29 cellular contexts compared by ENCODE assay signal in genomic region chr3:126365351-126366274, GRCh38. TPM values are rescaled to one million over a fixed set of nuclear protein-coding genes. Genes with fewer than 3 reads are reported as not detected.
DNase-seq lines count a peak whose midpoint lies in the region; ATAC-seq and TF ChIP-seq lines count a peak whose summit lies in the region.
"Had no signal": no experiment of that assay in that cellular context is flagged by ENCODE, and none has a peak within 500 bp of the region (broad histone marks: within the 10 kb centered on the region; RNA-seq: fewer than 3 reads in every experiment).

No MANE protein-coding gene starts in this region.

- no peak overlapping the region for H2BK120ac ChIP-seq in neuronal stem cell (ENCODE audit: low read depth, low read length)

- H3K27me3 ChIP-seq in right atrium auricular region (no peaks in the 10 kb centered on the region), neuronal stem cell (ENCODE audit: control insufficient read depth in 3 of 3, insufficient read depth in 3 of 3, low read depth in 1 of 3, low read length in 3 of 3) (peaks cover 0 to 40% (median 0%) of the 10 kb centered on the region in 3 experiments), foreskin keratinocyte (peaks cover 10% of the 10 kb centered on the region)
- H3K27me3 ChIP-seq: BE2C, thyroid gland had no signal

- no peak overlapping the region for H4K91ac ChIP-seq in neuronal stem cell (ENCODE audit: low read depth, low read length, poor library complexity)

- no peak overlapping the region for H3K4ac ChIP-seq in neuronal stem cell (ENCODE audit: low read length)

- peak overlapping the region; percentile 72 for H3K18ac ChIP-seq in neuronal stem cell (ENCODE audit: low read length)

- no CpG with 5 or more reads among the region's 11 CpGs for WGBS in neuronal stem cell (ENCODE audit: extremely low coverage in 2 of 2, insufficient read length in 2 of 2, insufficient replicate concordance in 1 of 2), 2 donors

- no peak overlapping the region for H3K4me3 ChIP-seq in right atrium auricular region
- H3K4me3 ChIP-seq in neuronal stem cell (ENCODE audit: low read length in 2 of 2) = no peak overlapping the region
- H3K4me3 ChIP-seq: A549, GM12878, GM23248, heart right ventricle, mucosa of descending colon, thyroid gland had no signal

- no peak overlapping the region for H4K8ac ChIP-seq in neuronal stem cell (ENCODE audit: low read depth, low read length)

- H2BK5ac ChIP-seq in neuronal stem cell (ENCODE audit: low read length) = no peak overlapping the region

- peak overlapping the region; percentile 4 for H3K14ac ChIP-seq in neuronal stem cell (ENCODE audit: low read length)

- H3K9ac ChIP-seq in neuronal stem cell (ENCODE audit: low read depth, low read length, poor library complexity) = no peak overlapping the region
- H3K9ac ChIP-seq: GM23248 had no signal

- H3K79me1 ChIP-seq in neuronal stem cell (ENCODE audit: low read depth, low read length) = no peaks in the 10 kb centered on the region

- ATAC-seq in Right ventricle myocardium inferior (peak; percentile 45), HG03571 (IDR thresholded peaks at IDR 0.05; ENCODE audit: unreplicated experiment) (no peak), foreskin keratinocyte (no peak)
- ATAC-seq: A549, mucosa of descending colon had no signal

- H2AK5ac ChIP-seq in neuronal stem cell (ENCODE audit: low read depth, low read length) = peak overlapping the region; percentile 28

- H2BK15ac ChIP-seq in neuronal stem cell (ENCODE audit: low read length) = no peak overlapping the region

- no peak overlapping the region for H2BK12ac ChIP-seq in neuronal stem cell (ENCODE audit: low read length)

- peak in 1 of 2 donors; percentile 14 for TF ChIP-seq CTCF in right atrium auricular region (IDR thresholded peaks at IDR 0.05)
- no peak for TF ChIP-seq CTCF in foreskin keratinocyte (conservative IDR thresholded peaks at IDR 0.05)

- no peak overlapping the region for H2AFZ ChIP-seq in neuronal stem cell (ENCODE audit: low read length)
- H2AFZ ChIP-seq: GM23248 had no signal

- intact Hi-C loops in Right ventricle myocardium inferior (cut with DNase I) (no loop called here), cardiac septum (cut with DNase I) (no loop called here)

- no peaks in the 10 kb centered on the region for H3K36me3 ChIP-seq in right atrium auricular region
- H3K36me3 ChIP-seq in neuronal stem cell (replicated peaks in 1 of 2; ENCODE audit: control insufficient read depth in 2 of 2, insufficient read depth in 2 of 2, low read length in 2 of 2) = no peaks in the 10 kb centered on the region
- H3K36me3 ChIP-seq: BE2C, heart right ventricle, thyroid gland had no signal

- H3K27ac ChIP-seq in right atrium auricular region (no peak overlapping the region), neuronal stem cell (replicated peaks; ENCODE audit: low read length) (no peak overlapping the region), foreskin keratinocyte (no peak overlapping the region)
- H3K27ac ChIP-seq: A549, GM23248, heart right ventricle, RWPE1, thyroid gland had no signal

- no peaks in the 10 kb centered on the region for H3K9me3 ChIP-seq in right atrium auricular region
- H3K9me3 ChIP-seq in neuronal stem cell (replicated peaks in 1 of 2; ENCODE audit: control insufficient read depth in 2 of 2, insufficient read depth in 1 of 2, low read depth in 1 of 2, low read length in 2 of 2) = no peaks in the 10 kb centered on the region
- H3K9me3 ChIP-seq: A549, BE2C, heart right ventricle, mucosa of descending colon, thyroid gland had no signal

- H3K4me2 ChIP-seq in neuronal stem cell (ENCODE audit: insufficient read depth, low read length, poor library complexity, severe bottlenecking) = no peak overlapping the region
- H3K4me2 ChIP-seq: A549 had no signal

- peak overlapping the region; percentile 44 for H3K23ac ChIP-seq in neuronal stem cell (ENCODE audit: low read depth, low read length, poor library complexity)

- DNase-seq in Right ventricle myocardium inferior (ENCODE audit: missing footprints) = peak; percentile 18
- DNase-seq in right atrium auricular region (ENCODE audit: low spot score) = no peak
- DNase-seq in cardiac septum (ENCODE audit: low spot score) = peak; percentile 56
- DNase-seq in neuronal stem cell (ENCODE audit: low spot score) = no peak
- no peak for DNase-seq in stimulated activated naive CD4-positive, alpha-beta T cell (lab: John Stamatoyannopoulos, UW)
- DNase-seq in activated T-cell treated with anti-CD3 and anti-CD28 coated beads, Interleukin-2, amount 50 U/mL, for 1 hour = no peak
- DNase-seq in foreskin keratinocyte = no peak
- DNase-seq: activated naive CD4-positive, alpha-beta T cell; amniotic stem cell; DMS79 treated with DMSO at 0.1 percent for 48 hours; heart right ventricle; NCI-H1436; NCI-H524; stimulated activated CD4-positive, alpha-beta T cell treated with anti-CD3 and anti-CD28 coated beads, Interleukin-4, amount 100 ng/mL, for 24 hours; SW 1271; thyroid gland had no signal

- H3K4me1 ChIP-seq in right atrium auricular region (no peaks in the 10 kb centered on the region), neuronal stem cell (ENCODE audit: control insufficient read depth in 2 of 2, insufficient read depth in 1 of 2, low read depth in 1 of 2, low read length in 2 of 2) (no peaks in the 10 kb centered on the region), foreskin keratinocyte (no peaks in the 10 kb centered on the region)
- H3K4me1 ChIP-seq: A549, BE2C, heart right ventricle, thyroid gland had no signal

RNA-seq across cellular contexts. Expression of gene KLF15, which starts 8.4 kb away (rescaled TPM):
- total RNA-seq in Right ventricle myocardium inferior (33.0 TPM), right atrium auricular region (10 to 100 TPM; 43.4 to 55.1 TPM), cardiac septum (11.5 TPM), foreskin keratinocyte (0.11 TPM in 1 of 2 replicates, not detected in the other)
- 6.0 TPM for polyA plus RNA-seq in neuronal stem cell (2013, experiment 1 of 2)
- 5.6 TPM for polyA plus RNA-seq in neuronal stem cell (2013, experiment 2 of 2)
- polyA plus RNA-seq in foreskin keratinocyte = 0.06 TPM in 1 of 2 replicates, not detected in the other
- polyA plus RNA-seq: A549, GM12878 had no signal

RNA-seq across cellular contexts. Expression of gene CFAP100, which starts 29.1 kb away (rescaled TPM):
- not detected for total RNA-seq in Right ventricle myocardium inferior
- not detected for total RNA-seq in right atrium auricular region
- total RNA-seq in cardiac septum = not detected
- polyA plus RNA-seq in neuronal stem cell (2013, experiment 1 of 2) = 3.9 TPM
- 2.8 TPM for polyA plus RNA-seq in neuronal stem cell (2013, experiment 2 of 2)
- not detected in 2 replicates for total RNA-seq in foreskin keratinocyte
- not detected in 2 replicates for polyA plus RNA-seq in foreskin keratinocyte
- total RNA-seq: activated CD8-positive, alpha-beta T cell treated with anti-CD3 and anti-CD28 coated beads for 36 hours; bronchial epithelial cell; dermis microvascular lymphatic vessel endothelial cell; fibroblast of villous mesenchyme; GM12878; GM23248; heart right ventricle; mucosa of descending colon; pulmonary artery endothelial cell; thyroid gland had no signal
- polyA plus RNA-seq: A549, GM23248, heart right ventricle, neural cell had no signal

Comparison
In these comparisons a context has a peak if more than half of its experiments do, and no peak if none do; other contexts are left out.
1. DNase-seq: peak in Right ventricle myocardium inferior (single experiment) and cardiac septum (single experiment); none in right atrium auricular region (single experiment), neuronal stem cell (single experiment), stimulated activated naive CD4-positive, alpha-beta T cell (0 of 6), activated T-cell treated with anti-CD3 and anti-CD28 coated beads, Interleukin-2, amount 50 U/mL, for 1 hour (single experiment) and foreskin keratinocyte (0 of 2).
2. RNA of gene KLF15, which starts 8.4 kb away (total RNA-seq): 43.4 to 55.1 TPM in right atrium auricular region, 33.0 TPM in Right ventricle myocardium inferior (single experiment) and 11.5 TPM in cardiac septum (single experiment); 0.11 TPM in foreskin keratinocyte; every median in the first group is over 10 times any median in the second.